In genomic region chr4:23733911-23734458, GRCh38 we compare ENCODE assay signal across 28 cellular contexts.
"Had no signal": no experiment of that assay in that cellular context is flagged by ENCODE, and none has a peak within 500 bp of the region (broad histone marks: within the 10 kb centered on the region; RNA-seq: fewer than 3 reads in every experiment).

No MANE protein-coding gene starts in this region.

- ATAC-seq: gastroesophageal sphincter; heart left ventricle; natural killer cell treated with Interleukin-12 subunit alpha and Interleukin-12 subunit beta and Interleukin-15 and Interleukin-18, amount 100 ng/mL, for 72 hours; stimulated activated effector memory CD8-positive, alpha-beta T cell treated with anti-CD3 and anti-CD28 coated beads, Interleukin-12 subunit alpha, Interleukin-12 subunit beta, amount 100 ng/mL, for 72 hours; stimulated activated naive CD8-positive, alpha-beta T cell treated with anti-CD3 and anti-CD28 coated beads, Interleukin-15, amount 100 ng/mL, for 72 hours; WTC11 had no signal

- H3K36me3 ChIP-seq: adrenal gland, ascending aorta, brain microvascular endothelial cell, gastroesophageal sphincter, heart left ventricle, left ventricle myocardium inferior, neutrophil, ovary, prostate gland, right atrium auricular region, uterus had no signal

- H3K27ac ChIP-seq: adrenal gland, ascending aorta, brain microvascular endothelial cell, coronary artery, gastroesophageal sphincter, heart left ventricle, left ventricle myocardium inferior, neutrophil, ovary, prostate gland, right atrium auricular region, uterus had no signal

- H3K36me3 Mint-ChIP-seq: activated naive CD8-positive, alpha-beta T cell; mesothelial cell of epicardium; natural killer cell treated with Interleukin-12 subunit alpha and Interleukin-12 subunit beta and Interleukin-15 and Interleukin-18, amount 100 ng/mL, for 72 hours; stimulated activated effector memory CD8-positive, alpha-beta T cell treated with anti-CD3 and anti-CD28 coated beads, Interleukin-12 subunit alpha, Interleukin-12 subunit beta, amount 100 ng/mL, for 72 hours; WTC11 had no signal

- DNase-seq: activated naive CD4-positive, alpha-beta T cell; activated T-cell treated with anti-CD3 and anti-CD28 coated beads, Interleukin-2, amount 50 U/mL, for 1 hour; adrenal gland; brain microvascular endothelial cell; central memory CD4-positive, alpha-beta T cell; endodermal cell; heart left ventricle; islet precursor cell; left ventricle myocardium inferior; ovary; stimulated activated CD4-positive, alpha-beta T cell treated with anti-CD3 and anti-CD28 coated beads, Interleukin-2, amount 100 ng/mL, for 24 hours; stimulated activated naive CD8-positive, alpha-beta T cell treated with anti-CD3 and anti-CD28 coated beads, Interleukin-15, amount 100 ng/mL, for 72 hours; T1000; trophoblast cell; uterus had no signal

- H3K27ac Mint-ChIP-seq: activated naive CD8-positive, alpha-beta T cell; activated T-helper 2 cell treated with anti-CD3 and anti-CD28 coated beads, Interferon-gamma antibody, Interleukin-2, Interleukin-4, amounts not matched to agents 10 μg/mL and 5 μg/mL and 100 μg/mL, durations not matched to agents 14 hours and 24 hours and 36 hours; endodermal cell; mesothelial cell of epicardium; natural killer cell treated with Interleukin-12 subunit alpha and Interleukin-12 subunit beta and Interleukin-15 and Interleukin-18, amount 100 ng/mL, for 72 hours; stimulated activated effector memory CD8-positive, alpha-beta T cell treated with anti-CD3 and anti-CD28 coated beads, Interleukin-12 subunit alpha, Interleukin-12 subunit beta, amount 100 ng/mL, for 72 hours; stimulated activated naive CD8-positive, alpha-beta T cell treated with anti-CD3 and anti-CD28 coated beads, Interleukin-15, amount 100 ng/mL, for 72 hours; T-helper 1 cell treated with Interleukin-12 subunit alpha and Interleukin-12 subunit beta and Interleukin-4 antibody, amounts not matched to agents 30 μg/mL and 1 μg/mL, for 36 hours; WTC11 had no signal

- H3K27me3 Mint-ChIP-seq: activated naive CD8-positive, alpha-beta T cell; natural killer cell treated with Interleukin-12 subunit alpha and Interleukin-12 subunit beta and Interleukin-15 and Interleukin-18, amount 100 ng/mL, for 72 hours; stimulated activated naive CD8-positive, alpha-beta T cell treated with anti-CD3 and anti-CD28 coated beads, Interleukin-15, amount 100 ng/mL, for 72 hours had no signal

- H3K4me1 Mint-ChIP-seq: mesothelial cell of epicardium; stimulated activated effector memory CD8-positive, alpha-beta T cell treated with anti-CD3 and anti-CD28 coated beads, Interleukin-12 subunit alpha, Interleukin-12 subunit beta, amount 100 ng/mL, for 72 hours; stimulated activated naive CD8-positive, alpha-beta T cell treated with anti-CD3 and anti-CD28 coated beads, Interleukin-15, amount 100 ng/mL, for 72 hours had no signal

- H3K4me1 ChIP-seq: adrenal gland, ascending aorta, gastroesophageal sphincter, heart left ventricle, left ventricle myocardium inferior, prostate gland, right atrium auricular region, uterus had no signal

- H3K9me3 ChIP-seq: adrenal gland, ascending aorta, gastroesophageal sphincter, heart left ventricle, left ventricle myocardium inferior, neutrophil, ovary, prostate gland, right atrium auricular region, uterus had no signal

- H3K4me3 Mint-ChIP-seq: activated naive CD8-positive, alpha-beta T cell; endodermal cell; mesothelial cell of epicardium; natural killer cell treated with Interleukin-12 subunit alpha and Interleukin-12 subunit beta and Interleukin-15 and Interleukin-18, amount 100 ng/mL, for 72 hours; stimulated activated effector memory CD8-positive, alpha-beta T cell treated with anti-CD3 and anti-CD28 coated beads, Interleukin-12 subunit alpha, Interleukin-12 subunit beta, amount 100 ng/mL, for 72 hours; stimulated activated naive CD8-positive, alpha-beta T cell treated with anti-CD3 and anti-CD28 coated beads, Interleukin-15, amount 100 ng/mL, for 72 hours; T-helper 1 cell treated with Interleukin-12 subunit alpha and Interleukin-12 subunit beta and Interleukin-4 antibody, amounts not matched to agents 30 μg/mL and 1 μg/mL, for 36 hours; WTC11 had no signal

- H3K9me3 Mint-ChIP-seq: activated T-helper 2 cell treated with anti-CD3 and anti-CD28 coated beads, Interferon-gamma antibody, Interleukin-2, Interleukin-4, amounts not matched to agents 10 μg/mL and 5 μg/mL and 100 μg/mL, durations not matched to agents 14 hours and 24 hours and 36 hours; endodermal cell; mesothelial cell of epicardium had no signal

- H3K4me3 ChIP-seq: adrenal gland, ascending aorta, coronary artery, gastroesophageal sphincter, heart left ventricle, left ventricle myocardium inferior, ovary, prostate gland, right atrium auricular region, uterus had no signal

- H3K27me3 ChIP-seq: adrenal gland, ascending aorta, brain microvascular endothelial cell, gastroesophageal sphincter, heart left ventricle, neutrophil, ovary, right atrium auricular region, uterus had no signal
